Comparison of ENCODE assay signal across 19 cellular contexts in the genomic region with DNA sequence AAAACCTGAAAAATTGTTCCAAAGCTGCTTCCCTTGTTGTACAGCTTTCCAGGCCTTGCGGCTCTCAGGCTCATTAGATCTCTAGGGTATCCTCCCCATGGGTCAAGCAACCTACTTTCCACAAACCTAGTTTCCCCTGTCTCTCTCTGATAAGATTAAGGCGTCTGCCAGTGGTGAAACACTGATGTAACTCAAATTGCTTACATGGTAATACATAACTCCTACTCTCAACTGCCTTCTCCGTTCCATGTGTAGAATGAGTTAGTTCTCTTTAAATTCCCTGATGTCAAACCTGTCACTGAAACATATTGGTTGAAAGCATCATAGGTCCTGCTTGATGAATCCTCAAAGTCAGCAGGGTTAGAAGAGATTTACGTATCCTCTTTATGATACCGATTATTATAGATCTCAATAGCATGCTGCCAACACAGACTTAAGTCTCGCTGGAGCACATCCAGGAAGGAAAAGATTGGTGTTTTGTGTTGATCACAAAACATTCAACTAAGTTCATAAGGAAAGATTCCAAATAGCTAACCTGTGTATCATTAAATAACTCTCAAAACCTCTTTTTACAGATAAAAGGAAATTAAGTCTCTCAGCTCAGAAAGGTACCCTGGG. TPM values are rescaled to one million over a fixed set of nuclear protein-coding genes. Genes with fewer than 3 reads are reported as not detected.
DNase-seq lines count a peak whose midpoint lies in the region; ATAC-seq, FAIRE-seq and TF ChIP-seq lines count a peak whose summit lies in the region.
"Had no signal": no experiment of that assay in that cellular context is flagged by ENCODE, and none has a peak within 500 bp of the region (broad histone marks: within the 10 kb centered on the region; RNA-seq: fewer than 3 reads in every experiment).

No MANE protein-coding gene starts in this region.

- no peak for ATAC-seq in CD4-positive, CD25-positive, alpha-beta regulatory T cell (ENCODE audit: low read depth in 2 of 2)
- no peak for ATAC-seq in activated T-helper 17 cell treated with anti-CD3 and anti-CD28 coated beads, Interleukin-2, amount 50 U/mL, for 72 hours (replicated peaks)
- no peak for ATAC-seq in memory B cell (ENCODE audit: low read depth)

- peaks cover 26% of the 10 kb centered on the region for H3K36me3 Mint-ChIP-seq in CD4-positive, CD25-positive, alpha-beta regulatory T cell
- peaks cover 94% of the 10 kb centered on the region for H3K36me3 Mint-ChIP-seq in activated T-helper 17 cell treated with anti-CD3 and anti-CD28 coated beads, Interleukin-2, amount 50 U/mL, for 72 hours (ENCODE audit: low read depth)
- peaks cover 13% of the 10 kb centered on the region for H3K36me3 Mint-ChIP-seq in memory B cell

- peaks cover 17 to 46% (median 25%) of the 10 kb centered on the region in 4 donors for H3K4me1 Mint-ChIP-seq in CD4-positive, CD25-positive, alpha-beta regulatory T cell
- peaks cover 2% of the 10 kb centered on the region for H3K4me1 Mint-ChIP-seq in activated T-helper 17 cell treated with anti-CD3 and anti-CD28 coated beads, Interleukin-2, amount 50 U/mL, for 72 hours
- H3K4me1 Mint-ChIP-seq in memory B cell: peaks cover 4% of the 10 kb centered on the region

- DNase-seq in CD4-positive, CD25-positive, alpha-beta regulatory T cell: no peak
- DNase-seq in D721Med (ENCODE audit: insufficient read length, low spot score): no peak
- no peak for DNase-seq in memory B cell (ENCODE audit: low spot score in 2 of 2)
- no peak for DNase-seq in stimulated activated CD4-positive, alpha-beta T cell treated with anti-CD3 and anti-CD28 coated beads, Interleukin-2, amount 100 ng/mL, for 48 hours
- no peak for DNase-seq in DMS153 treated with DMSO at 0.1 percent for 48 hours (lab: John Stamatoyannopoulos, UW; ENCODE audit: unreplicated experiment)
- no peak for DNase-seq in pons (ENCODE audit: low spot score)
- DNase-seq: activated CD4-positive, CD25-positive, alpha-beta regulatory T cell treated with anti-CD3 and anti-CD28 coated beads, Interleukin-2, amount 50 U/mL, for 72 hours; amygdala; MV-4-11; NCI-H2081; NCI-H510A; nucleus accumbens; SIG-M5; stimulated activated CD4-positive, alpha-beta T cell treated with anti-CD3 and anti-CD28 coated beads, Interleukin-2, amount 100 ng/mL, for 24 hours; T-helper 2 cell; testis had no signal

- H3K4me1 ChIP-seq in CD4-positive, CD25-positive, alpha-beta regulatory T cell (ENCODE audit: control insufficient read depth, insufficient read depth, low read length, poor library complexity, severe bottlenecking): peaks cover 16% of the 10 kb centered on the region
- H3K4me1 ChIP-seq: testis had no signal

- peak overlapping the region in 2 of 3 donors; percentile 0 to 7 for H3K27ac Mint-ChIP-seq in CD4-positive, CD25-positive, alpha-beta regulatory T cell
- H3K27ac Mint-ChIP-seq in activated T-helper 17 cell treated with anti-CD3 and anti-CD28 coated beads, Interleukin-2, amount 50 U/mL, for 72 hours: peak overlapping the region; percentile 2
- peak overlapping the region; percentile 82 for H3K27ac Mint-ChIP-seq in memory B cell
- H3K27ac Mint-ChIP-seq: B cell, endodermal cell had no signal

- TF ChIP-seq CTCF in D721Med (IDR thresholded peaks at IDR 0.05; ENCODE audit: insufficient read depth, missing control alignments): no peak

- peak; percentile 29 for FAIRE-seq in D721Med (lab: Jason Lieb, UNC)

- H3K27me3 Mint-ChIP-seq in CD4-positive, CD25-positive, alpha-beta regulatory T cell: no peaks in the 10 kb centered on the region
- H3K27me3 Mint-ChIP-seq in activated T-helper 17 cell treated with anti-CD3 and anti-CD28 coated beads, Interleukin-2, amount 50 U/mL, for 72 hours: no peaks in the 10 kb centered on the region
- H3K27me3 Mint-ChIP-seq in memory B cell: no peaks in the 10 kb centered on the region
- H3K27me3 Mint-ChIP-seq: B cell had no signal

- no peaks in the 10 kb centered on the region for H3K9me3 ChIP-seq in CD4-positive, CD25-positive, alpha-beta regulatory T cell (ENCODE audit: control insufficient read depth in 2 of 2, low read length in 2 of 2)
- H3K9me3 ChIP-seq: testis had no signal

- H3K4me3 ChIP-seq in CD4-positive, CD25-positive, alpha-beta regulatory T cell (ENCODE audit: low read depth, low read length): no peak overlapping the region
- H3K4me3 ChIP-seq: testis had no signal

- peak overlapping the region; percentile 37 for H3K27ac ChIP-seq in CD4-positive, CD25-positive, alpha-beta regulatory T cell (ENCODE audit: insufficient read depth, low read length, poor library complexity, severe bottlenecking)
- H3K27ac ChIP-seq: testis had no signal

- H3K9me3 Mint-ChIP-seq in CD4-positive, CD25-positive, alpha-beta regulatory T cell: no peaks in the 10 kb centered on the region
- H3K9me3 Mint-ChIP-seq in activated T-helper 17 cell treated with anti-CD3 and anti-CD28 coated beads, Interleukin-2, amount 50 U/mL, for 72 hours: no peaks in the 10 kb centered on the region
- no peaks in the 10 kb centered on the region for H3K9me3 Mint-ChIP-seq in memory B cell

- peaks cover 79% of the 10 kb centered on the region for H3K36me3 ChIP-seq in CD4-positive, CD25-positive, alpha-beta regulatory T cell (ENCODE audit: control insufficient read depth, insufficient read depth, low read length)

- H3K4me3 Mint-ChIP-seq in CD4-positive, CD25-positive, alpha-beta regulatory T cell: no peak overlapping the region
- no peak overlapping the region for H3K4me3 Mint-ChIP-seq in activated T-helper 17 cell treated with anti-CD3 and anti-CD28 coated beads, Interleukin-2, amount 50 U/mL, for 72 hours
- H3K4me3 Mint-ChIP-seq in memory B cell: no peak overlapping the region
- H3K4me3 Mint-ChIP-seq: B cell, endodermal cell had no signal

- H3K27me3 ChIP-seq in CD4-positive, CD25-positive, alpha-beta regulatory T cell (ENCODE audit: control insufficient read depth, insufficient read depth, low read length): no peaks in the 10 kb centered on the region
- H3K27me3 ChIP-seq: testis had no signal

RNA-seq across cellular contexts. Expression of a gene that starts 10.6 kb away (rescaled TPM):
- 239 TPM for total RNA-seq in CD4-positive, CD25-positive, alpha-beta regulatory T cell
- 10 to 100 TPM; 13.2 to 24.2 (median 21.1) TPM for polyA plus RNA-seq in CD4-positive, CD25-positive, alpha-beta regulatory T cell
- 10 to 100 TPM; 63.9 to 71.6 TPM for total RNA-seq in activated T-helper 17 cell treated with anti-CD3 and anti-CD28 coated beads, Interleukin-2, amount 50 U/mL, for 72 hours

RNA-seq across cellular contexts. Expression of a gene that starts 41.3 kb away (rescaled TPM):
- 0.17 TPM for total RNA-seq in CD4-positive, CD25-positive, alpha-beta regulatory T cell
- not detected for polyA plus RNA-seq in CD4-positive, CD25-positive, alpha-beta regulatory T cell
- total RNA-seq in activated T-helper 17 cell treated with anti-CD3 and anti-CD28 coated beads, Interleukin-2, amount 50 U/mL, for 72 hours: 1 to 10 TPM in 1 of 2 donors, under 1 TPM in 1; 0.37 to 1.3 TPM

Comparison
In these comparisons a context has a peak if more than half of its experiments do, and no peak if none do; other contexts are left out.
1. H3K27ac Mint-ChIP-seq: peak in every context shown above with its lines; median percentile 82 in memory B cell; 4 in CD4-positive, CD25-positive, alpha-beta regulatory T cell; 2 in activated T-helper 17 cell treated with anti-CD3 and anti-CD28 coated beads, Interleukin-2, amount 50 U/mL, for 72 hours.